ENCODE assay signal across 12 cellular contexts in genomic region chr6:444653-445275, GRCh38. TPM values are rescaled to one million over a fixed set of nuclear protein-coding genes. Genes with fewer than 3 reads are reported as not detected.
DNase-seq lines count a peak whose midpoint lies in the region; ATAC-seq lines count a peak whose summit lies in the region.
"Had no signal": no experiment of that assay in that cellular context is flagged by ENCODE, and none has a peak within 500 bp of the region (broad histone marks: within the 10 kb centered on the region; RNA-seq: fewer than 3 reads in every experiment).

No MANE protein-coding gene starts in this region.

- CTCF ChIA-PET in naive thymus-derived CD4-positive, alpha-beta T cell (lab: Charles Lee) = interaction anchor here (1.6 kb wide), 2 partner anchors 55 to 80 kb away, joined by 4 to 5 read pairs; no protein-coding TSS in a partner anchor

- H3K36me3 Mint-ChIP-seq in CD4-positive, CD25-positive, alpha-beta regulatory T cell = no peaks in the 10 kb centered on the region
- peaks cover 8 to 11% of the 10 kb centered on the region in 2 donors for H3K36me3 Mint-ChIP-seq in activated T-cell treated with anti-CD3 and anti-CD28 coated beads, Interleukin-2, amount 50 U/mL, for 72 hours (ENCODE audit: insufficient read depth in 2 of 2)
- peaks cover 0 to 5% (median 0%) of the 10 kb centered on the region in 5 donors for H3K36me3 Mint-ChIP-seq in naive thymus-derived CD4-positive, alpha-beta T cell

- no peaks in the 10 kb centered on the region for H3K9me3 ChIP-seq in CD4-positive, CD25-positive, alpha-beta regulatory T cell (ENCODE audit: control insufficient read depth in 2 of 2, low read length in 2 of 2)
- H3K9me3 ChIP-seq in naive thymus-derived CD4-positive, alpha-beta T cell (ENCODE audit: control insufficient read depth in 2 of 3, low read length in 3 of 3) = no peaks in the 10 kb centered on the region
- H3K9me3 ChIP-seq in Karpas-422 (ENCODE audit: low read length) = no peaks in the 10 kb centered on the region
- H3K9me3 ChIP-seq: esophagus squamous epithelium, sigmoid colon had no signal

- H3K4me3 ChIP-seq in CD4-positive, CD25-positive, alpha-beta regulatory T cell (ENCODE audit: low read depth, low read length) = peak overlapping the region; percentile 26
- H3K4me3 ChIP-seq in naive thymus-derived CD4-positive, alpha-beta T cell (ENCODE audit: low read length) = peak overlapping the region; percentile 25
- H3K4me3 ChIP-seq in Karpas-422 (ENCODE audit: low read length) = no peak overlapping the region
- H3K4me3 ChIP-seq: esophagus squamous epithelium, sigmoid colon had no signal

- peak; percentile 19 to 88 (median 68) for DNase-seq in CD4-positive, CD25-positive, alpha-beta regulatory T cell
- DNase-seq in T-helper 2 cell (peak in 4 of 5 experiments; percentile 26 to 81 (median 39)), NCI-H524 treated with DMSO at 0.1 percent for 48 hours (lab: John Stamatoyannopoulos, UW) (no peak), Karpas-422 (no peak)
- DNase-seq in activated T-cell treated with anti-CD3 and anti-CD28 coated beads, Interleukin-2, amount 50 U/mL, for 72 hours = peak; percentile 68 to 74
- peak; percentile 21 to 81 (median 73) for DNase-seq in naive thymus-derived CD4-positive, alpha-beta T cell
- DNase-seq: esophagus squamous epithelium, NCI-H2171, sigmoid colon had no signal

- no peaks in the 10 kb centered on the region for H4K20me1 ChIP-seq in Karpas-422 (ENCODE audit: insufficient read depth, low read depth, low read length)

- no peak overlapping the region for H3K4me2 ChIP-seq in Karpas-422 (ENCODE audit: low read depth, low read length, poor library complexity, severe bottlenecking)

- H2AFZ ChIP-seq in Karpas-422 (ENCODE audit: low read length) = no peak overlapping the region

- H3K9me3 Mint-ChIP-seq in CD4-positive, CD25-positive, alpha-beta regulatory T cell = peaks cover 0 to 1% (median 0%) of the 10 kb centered on the region in 7 donors
- H3K9me3 Mint-ChIP-seq in activated T-cell treated with anti-CD3 and anti-CD28 coated beads, Interleukin-2, amount 50 U/mL, for 72 hours = peaks cover 0 to 2% of the 10 kb centered on the region in 2 donors
- H3K9me3 Mint-ChIP-seq in naive thymus-derived CD4-positive, alpha-beta T cell = peaks cover 0 to 4% (median 0%) of the 10 kb centered on the region in 11 donors

- peak overlapping the region; percentile 0 to 89 (median 82) for H3K4me3 Mint-ChIP-seq in CD4-positive, CD25-positive, alpha-beta regulatory T cell
- H3K4me3 Mint-ChIP-seq in activated T-cell treated with anti-CD3 and anti-CD28 coated beads, Interleukin-2, amount 50 U/mL, for 72 hours = peak overlapping the region; percentile 79 to 80
- H3K4me3 Mint-ChIP-seq in naive thymus-derived CD4-positive, alpha-beta T cell = peak overlapping the region; percentile 11 to 76 (median 52)

- H3K27me3 Mint-ChIP-seq in CD4-positive, CD25-positive, alpha-beta regulatory T cell = no peaks in the 10 kb centered on the region
- H3K27me3 Mint-ChIP-seq in activated T-cell treated with anti-CD3 and anti-CD28 coated beads, Interleukin-2, amount 50 U/mL, for 72 hours (ENCODE audit: low read depth) = peaks cover 7% of the 10 kb centered on the region
- peaks cover 0 to 2% (median 0%) of the 10 kb centered on the region in 5 donors for H3K27me3 Mint-ChIP-seq in naive thymus-derived CD4-positive, alpha-beta T cell

- no peaks in the 10 kb centered on the region for H3K9me2 ChIP-seq in Karpas-422 (replicated peaks; ENCODE audit: insufficient read depth, low read length)

- peak overlapping the region; percentile 41 for H3K27ac ChIP-seq in CD4-positive, CD25-positive, alpha-beta regulatory T cell (ENCODE audit: insufficient read depth, low read length, poor library complexity, severe bottlenecking)
- H3K27ac ChIP-seq in naive thymus-derived CD4-positive, alpha-beta T cell (ENCODE audit: low read depth, low read length) = no peak overlapping the region
- H3K27ac ChIP-seq in Karpas-422 (ENCODE audit: low read length) = no peak overlapping the region
- H3K27ac ChIP-seq: esophagus squamous epithelium, sigmoid colon, VCaP had no signal

- peak overlapping the region; percentile 52 to 90 (median 89) for H3K27ac Mint-ChIP-seq in CD4-positive, CD25-positive, alpha-beta regulatory T cell
- H3K27ac Mint-ChIP-seq in activated T-cell treated with anti-CD3 and anti-CD28 coated beads, Interleukin-2, amount 50 U/mL, for 72 hours = peak overlapping the region; percentile 80
- H3K27ac Mint-ChIP-seq in naive thymus-derived CD4-positive, alpha-beta T cell = peak overlapping the region; percentile 1 to 92 (median 74)

- POLR2A ChIA-PET in naive thymus-derived CD4-positive, alpha-beta T cell (lab: Charles Lee) = interaction anchor here (0.9 to 3.9 kb wide), 5 partner anchors 11 to 53 kb away, joined by 3 to 21 read pairs (median 6); partner anchors contain the start of gene IRF4

- H3K4me1 Mint-ChIP-seq in CD4-positive, CD25-positive, alpha-beta regulatory T cell = peaks cover 15 to 61% (median 36%) of the 10 kb centered on the region in 4 donors
- peaks cover 57% of the 10 kb centered on the region for H3K4me1 Mint-ChIP-seq in activated T-cell treated with anti-CD3 and anti-CD28 coated beads, Interleukin-2, amount 50 U/mL, for 72 hours (ENCODE audit: low read depth)
- H3K4me1 Mint-ChIP-seq in naive thymus-derived CD4-positive, alpha-beta T cell = peaks cover 40 to 57% (median 55%) of the 10 kb centered on the region in 7 donors

- no peaks in the 10 kb centered on the region for H3K36me3 ChIP-seq in CD4-positive, CD25-positive, alpha-beta regulatory T cell (ENCODE audit: control insufficient read depth, insufficient read depth, low read length)
- no peaks in the 10 kb centered on the region for H3K36me3 ChIP-seq in naive thymus-derived CD4-positive, alpha-beta T cell (ENCODE audit: control insufficient read depth in 2 of 3, insufficient read depth in 3 of 3, low read length in 3 of 3)
- no peaks in the 10 kb centered on the region for H3K36me3 ChIP-seq in Karpas-422 (ENCODE audit: insufficient read depth, low read length)
- H3K36me3 ChIP-seq: esophagus squamous epithelium, sigmoid colon had no signal

- ATAC-seq in CD4-positive, CD25-positive, alpha-beta regulatory T cell (ENCODE audit: low read depth in 2 of 2) = peak; percentile 78 to 79
- ATAC-seq in activated T-cell treated with anti-CD3 and anti-CD28 coated beads, Interleukin-2, amount 50 U/mL, for 72 hours (replicated peaks in 1 of 2) = peak; percentile 33
- peak; percentile 85 for ATAC-seq in naive thymus-derived CD4-positive, alpha-beta T cell
- ATAC-seq in HG03045 (IDR thresholded peaks at IDR 0.05; ENCODE audit: unreplicated experiment) (no peak), GM21526 (IDR thresholded peaks at IDR 0.05; ENCODE audit: low FRiP score, unreplicated experiment) (no peak)

- H3K79me2 ChIP-seq in Karpas-422 (ENCODE audit: low read length) = no peaks in the 10 kb centered on the region

- no peaks in the 10 kb centered on the region for H3K27me3 ChIP-seq in CD4-positive, CD25-positive, alpha-beta regulatory T cell (ENCODE audit: control insufficient read depth, insufficient read depth, low read length)
- no peaks in the 10 kb centered on the region for H3K27me3 ChIP-seq in naive thymus-derived CD4-positive, alpha-beta T cell (ENCODE audit: control insufficient read depth in 2 of 2, insufficient read depth in 2 of 2, low read length in 2 of 2)
- no peaks in the 10 kb centered on the region for H3K27me3 ChIP-seq in Karpas-422 (ENCODE audit: low read length)

- H3K4me1 ChIP-seq in CD4-positive, CD25-positive, alpha-beta regulatory T cell (ENCODE audit: control insufficient read depth, insufficient read depth, low read length, poor library complexity, severe bottlenecking) = peaks cover 40% of the 10 kb centered on the region
- peaks cover 36 to 48% of the 10 kb centered on the region in 2 donors for H3K4me1 ChIP-seq in naive thymus-derived CD4-positive, alpha-beta T cell (ENCODE audit: control insufficient read depth in 2 of 2, insufficient read depth in 2 of 2, low read length in 2 of 2)
- H3K4me1 ChIP-seq in Karpas-422 (ENCODE audit: low read length) = no peaks in the 10 kb centered on the region
- H3K4me1 ChIP-seq: esophagus squamous epithelium, sigmoid colon had no signal

- H3K9ac ChIP-seq in Karpas-422 (ENCODE audit: low read length) = no peak overlapping the region

- intact Hi-C loops in naive thymus-derived CD4-positive, alpha-beta T cell (cut with micrococcal nuclease) = loop anchor here (1.0 to 5.0 kb wide), 3 partner anchors 12 to 257 kb away; partner anchors contain the start of gene DUSP22 (in 1 of the 2)

RNA-seq across cellular contexts. Expression of gene IRF4, which starts 53.2 kb away (rescaled TPM):
- 71.3 TPM for total RNA-seq in CD4-positive, CD25-positive, alpha-beta regulatory T cell
- 10 to 100 TPM in 3 of 4 donors, 1 to 10 TPM in 1; 9.0 to 14.3 (median 11.2) TPM for polyA plus RNA-seq in CD4-positive, CD25-positive, alpha-beta regulatory T cell
- total RNA-seq in activated T-cell treated with anti-CD3 and anti-CD28 coated beads, Interleukin-2, amount 50 U/mL, for 72 hours = 100 to 1,000 TPM; 554 to 602 TPM
- total RNA-seq in naive thymus-derived CD4-positive, alpha-beta T cell = 100 to 1,000 TPM in 1 of 5 experiments, 10 to 100 TPM in 4; 11.8 to 175 (median 27.1) TPM
- 1 to 10 TPM; 3.2 to 8.2 TPM for polyA plus RNA-seq in naive thymus-derived CD4-positive, alpha-beta T cell
- not detected in 2 replicates for total RNA-seq in Karpas-422 (2014; rRNA removed; shearing (Covaris generic); ENCODE audit: low replicate concordance)

Comparison
In these comparisons a context has a peak if more than half of its experiments do, and no peak if none do; other contexts are left out.
1. ATAC-seq: peak in CD4-positive, CD25-positive, alpha-beta regulatory T cell (2 of 2), activated T-cell treated with anti-CD3 and anti-CD28 coated beads, Interleukin-2, amount 50 U/mL, for 72 hours (2 of 2) and naive thymus-derived CD4-positive, alpha-beta T cell (single experiment); none in HG03045 (single experiment) and GM21526 (single experiment).
2. DNase-seq: peak in CD4-positive, CD25-positive, alpha-beta regulatory T cell (3 of 3), T-helper 2 cell (4 of 5), activated T-cell treated with anti-CD3 and anti-CD28 coated beads, Interleukin-2, amount 50 U/mL, for 72 hours (2 of 2) and naive thymus-derived CD4-positive, alpha-beta T cell (9 of 9); none in NCI-H524 treated with DMSO at 0.1 percent for 48 hours (single experiment) and Karpas-422 (single experiment).
3. RNA of gene IRF4, which starts 53.2 kb away (total RNA-seq): 554 to 602 TPM in activated T-cell treated with anti-CD3 and anti-CD28 coated beads, Interleukin-2, amount 50 U/mL, for 72 hours, 71.3 TPM in CD4-positive, CD25-positive, alpha-beta regulatory T cell (single experiment) and 11.8 to 175 TPM in naive thymus-derived CD4-positive, alpha-beta T cell; not detected in Karpas-422; every median in the first group is over 10 times any median in the second.
4. Peak in every context shown above with its lines, with median percentiles within 50 percentile points of each other: H3K27ac Mint-ChIP-seq and H3K4me3 Mint-ChIP-seq.